Comparison of ENCODE assay signal across 22 cellular contexts in genomic region chr2:49113046-49113445, GRCh38. TPM values are rescaled to one million over a fixed set of nuclear protein-coding genes. Genes with fewer than 3 reads are reported as not detected.
"Had no signal": no experiment of that assay in that cellular context is flagged by ENCODE, and none has a peak within 500 bp of the region (broad histone marks: within the 10 kb centered on the region; RNA-seq: fewer than 3 reads in every experiment).

No MANE protein-coding gene starts in this region.

- H3K27me3 Mint-ChIP-seq: stimulated activated memory B cell treated with anti-CD40 and anti-IgM and Interleukin-4, amounts not matched to agents 10 μg/mL and 1 μg/mL and 100 μg/mL, for 72 hours; stimulated activated naive CD8-positive, alpha-beta T cell treated with anti-CD3 and anti-CD28 coated beads, Interleukin-15, Interleukin-2, amounts not matched to agents 100 ng/mL and 50 ng/mL, for 24 hours had no signal

- DNase-seq: effector CD8-positive, alpha-beta T cell; foreskin melanocyte; heart left ventricle; hypothalamus; kidney glomerular epithelial cell; mammary epithelial cell; mucosa of descending colon; naive thymus-derived CD8-positive, alpha-beta T cell; psoas muscle; retina; right lobe of liver; stimulated activated CD4-positive, alpha-beta T cell treated with anti-CD3 and anti-CD28 coated beads, Interleukin-4, amount 100 ng/mL, for 1 hour; testis; upper lobe of right lung had no signal

- H3K4me1 ChIP-seq: heart left ventricle, psoas muscle, right lobe of liver, testis, tibial nerve, upper lobe of right lung, vagina had no signal

- H3K27ac ChIP-seq: heart left ventricle, neutrophil, psoas muscle, right lobe of liver, testis, tibial nerve, upper lobe of right lung, vagina had no signal

- H3K36me3 Mint-ChIP-seq: naive thymus-derived CD8-positive, alpha-beta T cell; stimulated activated memory B cell treated with anti-CD40 and anti-IgM and Interleukin-4, amounts not matched to agents 10 μg/mL and 1 μg/mL and 100 μg/mL, for 72 hours had no signal

- H3K4me3 Mint-ChIP-seq: naive thymus-derived CD8-positive, alpha-beta T cell; stimulated activated memory B cell treated with anti-CD40 and anti-IgM and Interleukin-4, amounts not matched to agents 10 μg/mL and 1 μg/mL and 100 μg/mL, for 72 hours; stimulated activated naive CD8-positive, alpha-beta T cell treated with anti-CD3 and anti-CD28 coated beads, Interleukin-15, Interleukin-2, amounts not matched to agents 100 ng/mL and 50 ng/mL, for 24 hours had no signal

- H3K27ac Mint-ChIP-seq: naive thymus-derived CD8-positive, alpha-beta T cell; stimulated activated memory B cell treated with anti-CD40 and anti-IgM and Interleukin-4, amounts not matched to agents 10 μg/mL and 1 μg/mL and 100 μg/mL, for 72 hours; stimulated activated naive CD8-positive, alpha-beta T cell treated with anti-CD3 and anti-CD28 coated beads, Interleukin-15, Interleukin-2, amounts not matched to agents 100 ng/mL and 50 ng/mL, for 24 hours had no signal

- H3K4me3 ChIP-seq: dorsolateral prefrontal cortex, heart left ventricle, mucosa of descending colon, psoas muscle, right lobe of liver, testis, tibial nerve, upper lobe of right lung, vagina had no signal

- H3K4me1 Mint-ChIP-seq: naive thymus-derived CD8-positive, alpha-beta T cell; stimulated activated memory B cell treated with anti-CD40 and anti-IgM and Interleukin-4, amounts not matched to agents 10 μg/mL and 1 μg/mL and 100 μg/mL, for 72 hours had no signal

- H3K9me3 ChIP-seq: mucosa of descending colon, neutrophil, psoas muscle, right lobe of liver, testis, tibial nerve, upper lobe of right lung, vagina had no signal

- H3K36me3 ChIP-seq: heart left ventricle, neutrophil, right lobe of liver, tibial nerve, upper lobe of right lung, vagina had no signal

- FAIRE-seq: islet of Langerhans had no signal

- H3K27me3 ChIP-seq: heart left ventricle, neutrophil, right lobe of liver, testis, tibial nerve, upper lobe of right lung, vagina had no signal

RNA-seq across cellular contexts. Expression of gene FSHR, which starts 41.3 kb away (rescaled TPM):
- total RNA-seq: liver; mammary epithelial cell; mucosa of descending colon; naive thymus-derived CD8-positive, alpha-beta T cell; psoas muscle; tibial nerve; upper lobe of right lung; vagina had no signal
